ENCODE assay signal across 8 cellular contexts in the genomic region with DNA sequence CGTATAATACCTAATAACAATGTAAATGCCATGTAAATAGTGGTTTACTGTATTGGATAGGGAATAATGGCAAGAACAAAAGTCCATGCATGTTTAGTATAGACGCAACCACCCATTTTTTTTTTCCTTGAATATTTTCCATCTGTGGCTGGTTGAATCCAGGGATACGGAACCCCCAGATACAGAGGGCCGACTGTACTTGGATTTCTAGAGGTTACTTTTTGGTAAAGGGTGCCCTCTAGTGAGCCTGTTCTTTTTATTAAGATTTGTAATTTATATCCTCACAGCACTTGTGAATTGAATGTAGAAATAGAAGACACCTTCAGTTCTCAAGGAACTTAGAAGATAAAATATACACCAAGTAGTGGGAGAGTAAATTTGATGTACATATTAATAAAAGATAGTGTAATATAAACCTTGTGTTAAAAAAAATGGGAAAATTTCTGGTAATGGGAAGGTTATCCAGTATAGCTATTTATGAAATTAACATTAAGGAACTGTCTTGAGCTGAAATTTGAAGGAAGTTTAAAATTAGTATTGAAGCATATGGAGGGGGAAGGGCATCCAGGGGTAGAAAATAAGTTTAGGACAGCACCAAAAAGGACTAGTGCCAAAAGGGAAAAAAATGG. TPM values are rescaled to one million over a fixed set of nuclear protein-coding genes. Genes with fewer than 3 reads are reported as not detected.
A peak's percentile ranks its signal among the peaks of the same experiment; 100 is the strongest.
DNase-seq lines count a peak whose midpoint lies in the region; ATAC-seq and TF ChIP-seq lines count a peak whose summit lies in the region.

No MANE protein-coding gene starts in this region.

- peak; percentile 9 for DNase-seq in DMS153 treated with DMSO at 0.1 percent for 48 hours (lab: John Stamatoyannopoulos, UW; ENCODE audit: unreplicated experiment)
- DNase-seq in Karpas-422: peak; percentile 69
- peak; percentile 39 for DNase-seq in RWPE1 (ENCODE audit: low spot score)
- DNase-seq in fibroblast of lung (ENCODE audit: low read depth in 2 of 2): peak; percentile 40 to 76
- DNase-seq in non-pigmented ciliary epithelial cell (ENCODE audit: low read depth): peak; percentile 26
- DNase-seq in activated naive CD4-positive, alpha-beta T cell treated with anti-CD3 and anti-CD28 coated beads, Interleukin-2, amount 10 ng/mL, durations not matched to agents 7 days and 5 days: no peak
- no peak for DNase-seq in occipital lobe (lab: John Stamatoyannopoulos, UW)

- no peaks in the 10 kb centered on the region for H3K9me3 Mint-ChIP-seq in activated naive CD4-positive, alpha-beta T cell treated with anti-CD3 and anti-CD28 coated beads, Interleukin-2, amount 10 ng/mL, durations not matched to agents 7 days and 5 days

- TF ChIP-seq CTCF in RWPE1 (conservative IDR thresholded peaks at IDR 0.05; ENCODE audit: low read depth) (peak; percentile 48; the same call in 1 of the 2 replicates), fibroblast of lung (conservative IDR thresholded peaks at IDR 0.05 in 1 of 2, IDR thresholded peaks at IDR 0.05 in 1 of 2; ENCODE audit: low read depth in 1 of 2, low read length in 2 of 2) (peak; percentile 44 to 56)

- no peaks in the 10 kb centered on the region for H3K79me2 ChIP-seq in Karpas-422 (ENCODE audit: low read length)
- H3K79me2 ChIP-seq in fibroblast of lung (ENCODE audit: control insufficient read depth, insufficient read depth, low read length): no peaks in the 10 kb centered on the region

- no peak overlapping the region for H3K27ac ChIP-seq in Karpas-422 (ENCODE audit: low read length)
- no peak overlapping the region for H3K27ac ChIP-seq in RWPE1
- H3K27ac ChIP-seq in fibroblast of lung (ENCODE audit: insufficient read depth, low read length): no peak overlapping the region

- H3K4me3 ChIP-seq in Karpas-422 (ENCODE audit: low read length): no peak overlapping the region
- H3K4me3 ChIP-seq in fibroblast of lung (replicated peaks in 1 of 4; ENCODE audit: control extremely low read depth in 1 of 4, insufficient read depth in 1 of 4, low read depth in 3 of 4, low read length in 4 of 4): no peak overlapping the region

- H3K4me2 ChIP-seq in Karpas-422 (ENCODE audit: low read depth, low read length, poor library complexity, severe bottlenecking): peak overlapping the region; percentile 38
- no peak overlapping the region for H3K4me2 ChIP-seq in fibroblast of lung (ENCODE audit: extremely low read depth, insufficient read depth, low read length)

- CTCF ChIA-PET in RWPE1 (lab: Yijun Ruan, JAX): interaction anchor here (0.6 to 1.5 kb wide), 5 partner anchors 9 to 680 kb away, joined by 3 to 13 read pairs (median 5); no protein-coding TSS in a partner anchor
- CTCF ChIA-PET in activated naive CD4-positive, alpha-beta T cell treated with anti-CD3 and anti-CD28 coated beads, Interleukin-2, amount 10 ng/mL, durations not matched to agents 7 days and 5 days (lab: Charles Lee): interaction anchor here (0.7 to 1.6 kb wide), 11 partner anchors 12 to 695 kb away, joined by 3 to 10 read pairs (median 3); no protein-coding TSS in a partner anchor

- no peak for ATAC-seq in HG03439 (IDR thresholded peaks at IDR 0.05; ENCODE audit: unreplicated experiment)

- H3K27me3 ChIP-seq in Karpas-422 (ENCODE audit: low read length) (no peaks in the 10 kb centered on the region), fibroblast of lung (ENCODE audit: control insufficient read depth, insufficient read depth, low read length) (no peaks in the 10 kb centered on the region)

- no peak overlapping the region for H2AFZ ChIP-seq in Karpas-422 (ENCODE audit: low read length)
- no peak overlapping the region for H2AFZ ChIP-seq in fibroblast of lung (ENCODE audit: low read length)

- H3K4me3 Mint-ChIP-seq in activated naive CD4-positive, alpha-beta T cell treated with anti-CD3 and anti-CD28 coated beads, Interleukin-2, amount 10 ng/mL, durations not matched to agents 7 days and 5 days: no peak overlapping the region

- H3K4me1 ChIP-seq in Karpas-422 (ENCODE audit: low read length): peaks cover 9% of the 10 kb centered on the region; the same call in 1 of the 2 replicates
- no peaks in the 10 kb centered on the region for H3K4me1 ChIP-seq in fibroblast of lung (ENCODE audit: control insufficient read depth, extremely low read depth, insufficient read depth, low read length)

- H3K4me1 Mint-ChIP-seq in activated naive CD4-positive, alpha-beta T cell treated with anti-CD3 and anti-CD28 coated beads, Interleukin-2, amount 10 ng/mL, durations not matched to agents 7 days and 5 days: peaks cover 14% of the 10 kb centered on the region

- no peaks in the 10 kb centered on the region for H3K27me3 Mint-ChIP-seq in activated naive CD4-positive, alpha-beta T cell treated with anti-CD3 and anti-CD28 coated beads, Interleukin-2, amount 10 ng/mL, durations not matched to agents 7 days and 5 days

- no peak overlapping the region for H3K27ac Mint-ChIP-seq in activated naive CD4-positive, alpha-beta T cell treated with anti-CD3 and anti-CD28 coated beads, Interleukin-2, amount 10 ng/mL, durations not matched to agents 7 days and 5 days

- POLR2A ChIA-PET in RWPE1 (lab: Yijun Ruan, JAX; ENCODE audit: low non-redundant PET): no interaction called here

- no peaks in the 10 kb centered on the region for H3K36me3 Mint-ChIP-seq in activated naive CD4-positive, alpha-beta T cell treated with anti-CD3 and anti-CD28 coated beads, Interleukin-2, amount 10 ng/mL, durations not matched to agents 7 days and 5 days

- H4K20me1 ChIP-seq in Karpas-422 (ENCODE audit: insufficient read depth, low read depth, low read length): no peaks in the 10 kb centered on the region
- H4K20me1 ChIP-seq in fibroblast of lung (ENCODE audit: control insufficient read depth, extremely low read depth, insufficient read depth, low read length): no peaks in the 10 kb centered on the region

- H3K9ac ChIP-seq in Karpas-422 (ENCODE audit: low read length): no peak overlapping the region
- H3K9ac ChIP-seq in fibroblast of lung (ENCODE audit: insufficient read depth, low read length): no peak overlapping the region

- H3K36me3 ChIP-seq in Karpas-422 (ENCODE audit: insufficient read depth, low read length): no peaks in the 10 kb centered on the region
- no peaks in the 10 kb centered on the region for H3K36me3 ChIP-seq in fibroblast of lung (ENCODE audit: control insufficient read depth, insufficient read depth, low read length)

- no peaks in the 10 kb centered on the region for H3K9me2 ChIP-seq in Karpas-422 (replicated peaks; ENCODE audit: insufficient read depth, low read length)

- no peaks in the 10 kb centered on the region for H3K9me3 ChIP-seq in Karpas-422 (ENCODE audit: low read length)
- H3K9me3 ChIP-seq in fibroblast of lung (ENCODE audit: control insufficient read depth, insufficient read depth, low read depth, low read length): no peaks in the 10 kb centered on the region

RNA-seq across cellular contexts. Expression of gene EXOC6, which starts 32.0 kb away (rescaled TPM):
- total RNA-seq in Karpas-422 (2014; rRNA removed; shearing (Covaris generic); ENCODE audit: low replicate concordance): 18.0 and 520 TPM in 2 replicates
- 8.5 and 9.2 TPM in 2 replicates for total RNA-seq in fibroblast of lung
- polyA plus RNA-seq in fibroblast of lung: 6.2 and 12.9 TPM in 2 replicates
- polyA plus RNA-seq in fibroblast of lung (2012): 5.0 and 16.4 TPM in 2 replicates
- polyA minus RNA-seq in fibroblast of lung (ENCODE audit: low replicate concordance): 0.79 and 7.3 TPM in 2 replicates
- total RNA-seq in occipital lobe: 147 TPM

Comparison
In these comparisons a context has a peak if more than half of its experiments do, and no peak if none do; other contexts are left out.
1. DNase-seq: peak in DMS153 treated with DMSO at 0.1 percent for 48 hours (single experiment), Karpas-422 (single experiment), RWPE1 (single experiment), fibroblast of lung (2 of 2) and non-pigmented ciliary epithelial cell (single experiment); none in activated naive CD4-positive, alpha-beta T cell treated with anti-CD3 and anti-CD28 coated beads, Interleukin-2, amount 10 ng/mL, durations not matched to agents 7 days and 5 days (single experiment) and occipital lobe (single experiment).